Comparison of ENCODE assay signal across 15 cellular contexts in the genomic region with DNA sequence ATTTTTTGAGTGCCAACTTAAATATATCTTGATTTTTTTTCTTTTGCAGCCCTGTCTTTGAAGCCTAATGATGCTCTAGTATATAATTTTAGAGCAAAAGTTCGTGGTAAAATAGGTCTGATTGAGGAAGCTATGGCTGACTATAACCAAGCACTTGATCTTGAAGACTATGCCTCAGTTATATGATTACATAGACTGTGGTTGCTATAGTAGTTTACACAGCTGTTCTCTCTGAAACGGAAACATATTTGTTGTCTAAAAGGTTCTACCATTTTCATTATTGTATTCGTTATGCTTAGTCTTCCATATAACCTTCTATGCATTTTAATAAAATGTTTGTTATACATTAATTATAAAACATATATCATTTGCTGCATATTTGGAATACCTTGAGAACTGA.
DNase-seq lines count a peak whose midpoint lies in the region.
"Had no signal": no experiment of that assay in that cellular context is flagged by ENCODE, and none has a peak within 500 bp of the region (broad histone marks: within the 10 kb centered on the region; RNA-seq: fewer than 3 reads in every experiment).

No MANE protein-coding gene starts in this region.

- no peak overlapping the region for H3K27ac Mint-ChIP-seq in CD8-positive, alpha-beta memory T cell
- H3K27ac Mint-ChIP-seq: CD4-positive, CD25-positive, alpha-beta regulatory T cell; CD8-positive, alpha-beta T cell; GM23338; H9 had no signal

- peaks cover 0 to 2% (median 0%) of the 10 kb centered on the region in 3 donors for H3K36me3 Mint-ChIP-seq in CD8-positive, alpha-beta memory T cell
- H3K36me3 Mint-ChIP-seq: CD4-positive, CD25-positive, alpha-beta regulatory T cell; CD8-positive, alpha-beta T cell had no signal

- no peaks in the 10 kb centered on the region for H3K4me1 Mint-ChIP-seq in CD8-positive, alpha-beta memory T cell
- H3K4me1 Mint-ChIP-seq: CD4-positive, CD25-positive, alpha-beta regulatory T cell; GM23338; H9 had no signal

- POLR2A ChIA-PET in CD8-positive, alpha-beta memory T cell (lab: Charles Lee): no interaction called here

- no peak overlapping the region for H3K4me3 Mint-ChIP-seq in CD8-positive, alpha-beta memory T cell
- H3K4me3 Mint-ChIP-seq: CD4-positive, CD25-positive, alpha-beta regulatory T cell; CD8-positive, alpha-beta T cell; GM23338; H9 had no signal

- CTCF ChIA-PET in CD8-positive, alpha-beta memory T cell (lab: Charles Lee): no interaction called here

- peaks cover 8 to 23% (median 14%) of the 10 kb centered on the region in 5 donors for H3K9me3 Mint-ChIP-seq in CD8-positive, alpha-beta memory T cell
- H3K9me3 Mint-ChIP-seq: CD8-positive, alpha-beta T cell had no signal

- peak overlapping the region; percentile 7; the same call in 1 of the 2 replicates for H3K27ac ChIP-seq in SJCRH30
- no peak overlapping the region for H3K27ac ChIP-seq in CD8-positive, alpha-beta memory T cell (ENCODE audit: low read depth, low read length)

- DNase-seq in NCI-H1092 treated with DMSO at 0.1 percent for 48 hours (lab: John Stamatoyannopoulos, UW): peak; percentile 18
- no peak for DNase-seq in NCI-H1092 (lab: John Stamatoyannopoulos, UW)
- peak; percentile 59 for DNase-seq in DMS53 (lab: John Stamatoyannopoulos, UW)
- DNase-seq in LHCN-M2 (ENCODE audit: low read depth): peak; percentile 53
- DNase-seq in SJCRH30: peak in 1 of 2 experiments; percentile 59
- no peak for DNase-seq in 8988T
- DNase-seq in CD8-positive, alpha-beta memory T cell: no peak
- DNase-seq: C1 segment of cervical spinal cord; CD4-positive, CD25-positive, alpha-beta regulatory T cell; CD8-positive, alpha-beta T cell; DMS 273 treated with DMSO at 0.1 percent for 48 hours; DMS79 treated with DMSO at 0.1 percent for 48 hours; GF-D8; H9 had no signal

- H3K4me3 ChIP-seq in SJCRH30: no peak overlapping the region
- H3K4me3 ChIP-seq in CD8-positive, alpha-beta memory T cell (ENCODE audit: low read length): no peak overlapping the region
- H3K4me3 ChIP-seq: GM23338 had no signal

- H3K36me3 ChIP-seq in SJCRH30: no peaks in the 10 kb centered on the region
- H3K36me3 ChIP-seq in CD8-positive, alpha-beta memory T cell (ENCODE audit: insufficient read depth, low read length): no peaks in the 10 kb centered on the region

- peaks cover 21% of the 10 kb centered on the region for H3K4me1 ChIP-seq in SJCRH30
- no peaks in the 10 kb centered on the region for H3K4me1 ChIP-seq in CD8-positive, alpha-beta memory T cell (ENCODE audit: insufficient read depth, low read length)

- no peaks in the 10 kb centered on the region for H3K27me3 ChIP-seq in SJCRH30
- no peaks in the 10 kb centered on the region for H3K27me3 ChIP-seq in CD8-positive, alpha-beta memory T cell (ENCODE audit: insufficient read depth, low read length, poor library complexity, severe bottlenecking)

- no peaks in the 10 kb centered on the region; the same call in 1 of the 2 replicates for H3K9me3 ChIP-seq in SJCRH30 (replicated peaks)
- H3K9me3 ChIP-seq in CD8-positive, alpha-beta memory T cell (ENCODE audit: low read length): no peaks in the 10 kb centered on the region

- no peaks in the 10 kb centered on the region for H3K27me3 Mint-ChIP-seq in CD8-positive, alpha-beta memory T cell
- H3K27me3 Mint-ChIP-seq: CD4-positive, CD25-positive, alpha-beta regulatory T cell had no signal

Comparison
In these comparisons a context has a peak if more than half of its experiments do, and no peak if none do; other contexts are left out.
1. DNase-seq: peak in NCI-H1092 treated with DMSO at 0.1 percent for 48 hours (single experiment), DMS53 (single experiment) and LHCN-M2 (single experiment); none in NCI-H1092 (single experiment), 8988T (single experiment) and CD8-positive, alpha-beta memory T cell (0 of 5).